1 cellular context compared by ENCODE assay signal in genomic region chr7:114413741-114414140, GRCh38.
TF ChIP-seq lines count a peak whose summit lies in the region.

No MANE protein-coding gene starts in this region.

TF ChIP-seq in GM23338, 12 proteins besides CTCF, POLR2A, EP300 and RAD21 (continued from another document):
- TF ChIP-seq ETS1 (IDR thresholded peaks at IDR 0.05), result no peak
- TF ChIP-seq, protein P1, sequence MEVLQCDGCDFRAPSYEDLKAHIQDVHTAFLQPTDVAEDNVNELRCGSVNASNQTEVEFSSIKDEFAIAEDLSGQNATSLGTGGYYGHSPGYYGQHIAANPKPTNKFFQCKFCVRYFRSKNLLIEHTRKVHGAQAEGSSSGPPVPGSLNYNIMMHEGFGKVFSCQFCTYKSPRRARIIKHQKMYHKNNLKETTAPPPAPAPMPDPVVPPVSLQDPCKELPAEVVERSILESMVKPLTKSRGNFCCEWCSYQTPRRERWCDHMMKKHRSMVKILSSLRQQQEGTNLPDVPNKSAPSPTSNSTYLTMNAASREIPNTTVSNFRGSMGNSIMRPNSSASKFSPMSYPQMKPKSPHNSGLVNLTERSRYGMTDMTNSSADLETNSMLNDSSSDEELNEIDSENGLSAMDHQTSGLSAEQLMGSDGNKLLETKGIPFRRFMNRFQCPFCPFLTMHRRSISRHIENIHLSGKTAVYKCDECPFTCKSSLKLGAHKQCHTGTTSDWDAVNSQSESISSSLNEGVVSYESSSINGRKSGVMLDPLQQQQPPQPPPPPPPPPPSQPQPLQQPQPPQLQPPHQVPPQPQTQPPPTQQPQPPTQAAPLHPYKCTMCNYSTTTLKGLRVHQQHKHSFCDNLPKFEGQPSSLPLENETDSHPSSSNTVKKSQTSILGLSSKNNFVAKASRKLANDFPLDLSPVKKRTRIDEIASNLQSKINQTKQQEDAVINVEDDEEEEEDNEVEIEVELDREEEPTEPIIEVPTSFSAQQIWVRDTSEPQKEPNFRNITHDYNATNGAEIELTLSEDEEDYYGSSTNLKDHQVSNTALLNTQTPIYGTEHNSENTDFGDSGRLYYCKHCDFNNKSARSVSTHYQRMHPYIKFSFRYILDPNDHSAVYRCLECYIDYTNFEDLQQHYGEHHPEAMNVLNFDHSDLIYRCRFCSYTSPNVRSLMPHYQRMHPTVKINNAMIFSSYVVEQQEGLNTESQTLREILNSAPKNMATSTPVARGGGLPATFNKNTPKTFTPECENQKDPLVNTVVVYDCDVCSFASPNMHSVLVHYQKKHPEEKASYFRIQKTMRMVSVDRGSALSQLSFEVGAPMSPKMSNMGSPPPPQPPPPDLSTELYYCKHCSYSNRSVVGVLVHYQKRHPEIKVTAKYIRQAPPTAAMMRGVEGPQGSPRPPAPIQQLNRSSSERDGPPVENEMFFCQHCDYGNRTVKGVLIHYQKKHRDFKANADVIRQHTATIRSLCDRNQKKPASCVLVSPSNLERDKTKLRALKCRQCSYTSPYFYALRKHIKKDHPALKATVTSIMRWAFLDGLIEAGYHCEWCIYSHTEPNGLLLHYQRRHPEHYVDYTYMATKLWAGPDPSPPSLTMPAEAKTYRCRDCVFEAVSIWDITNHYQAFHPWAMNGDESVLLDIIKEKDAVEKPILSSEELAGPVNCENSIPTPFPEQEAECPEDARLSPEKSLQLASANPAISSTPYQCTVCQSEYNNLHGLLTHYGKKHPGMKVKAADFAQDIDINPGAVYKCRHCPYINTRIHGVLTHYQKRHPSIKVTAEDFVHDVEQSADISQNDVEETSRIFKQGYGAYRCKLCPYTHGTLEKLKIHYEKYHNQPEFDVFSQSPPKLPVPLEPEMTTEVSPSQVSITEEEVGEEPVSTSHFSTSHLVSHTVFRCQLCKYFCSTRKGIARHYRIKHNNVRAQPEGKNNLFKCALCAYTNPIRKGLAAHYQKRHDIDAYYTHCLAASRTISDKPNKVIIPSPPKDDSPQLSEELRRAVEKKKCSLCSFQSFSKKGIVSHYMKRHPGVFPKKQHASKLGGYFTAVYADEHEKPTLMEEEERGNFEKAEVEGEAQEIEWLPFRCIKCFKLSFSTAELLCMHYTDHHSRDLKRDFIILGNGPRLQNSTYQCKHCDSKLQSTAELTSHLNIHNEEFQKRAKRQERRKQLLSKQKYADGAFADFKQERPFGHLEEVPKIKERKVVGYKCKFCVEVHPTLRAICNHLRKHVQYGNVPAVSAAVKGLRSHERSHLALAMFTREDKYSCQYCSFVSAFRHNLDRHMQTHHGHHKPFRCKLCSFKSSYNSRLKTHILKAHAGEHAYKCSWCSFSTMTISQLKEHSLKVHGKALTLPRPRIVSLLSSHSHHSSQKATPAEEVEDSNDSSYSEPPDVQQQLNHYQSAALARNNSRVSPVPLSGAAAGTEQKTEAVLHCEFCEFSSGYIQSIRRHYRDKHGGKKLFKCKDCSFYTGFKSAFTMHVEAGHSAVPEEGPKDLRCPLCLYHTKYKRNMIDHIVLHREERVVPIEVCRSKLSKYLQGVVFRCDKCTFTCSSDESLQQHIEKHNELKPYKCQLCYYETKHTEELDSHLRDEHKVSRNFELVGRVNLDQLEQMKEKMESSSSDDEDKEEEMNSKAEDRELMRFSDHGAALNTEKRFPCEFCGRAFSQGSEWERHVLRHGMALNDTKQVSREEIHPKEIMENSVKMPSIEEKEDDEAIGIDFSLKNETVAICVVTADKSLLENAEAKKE (CRISPR knock-in tag; IDR thresholded peaks at IDR 0.05), result no peak
- no peak for TF ChIP-seq EZH2phosphoT487 (IDR thresholded peaks at IDR 0.05; ENCODE audit: unreplicated experiment)
- TF ChIP-seq NANOG (IDR thresholded peaks at IDR 0.05; ENCODE audit: borderline replicate concordance), result no peak
- no peak for TF ChIP-seq EZH2 (IDR thresholded peaks at IDR 0.05; ENCODE audit: low read depth, unreplicated experiment)
- no peak for TF ChIP-seq ZNF331 (CRISPR knock-in tag; IDR thresholded peaks at IDR 0.05; ENCODE audit: low read depth)
TF ChIP-seq in GM23338: peak in this region for 0.
